Comparison of ENCODE assay signal across 9 cellular contexts in the genomic region with DNA sequence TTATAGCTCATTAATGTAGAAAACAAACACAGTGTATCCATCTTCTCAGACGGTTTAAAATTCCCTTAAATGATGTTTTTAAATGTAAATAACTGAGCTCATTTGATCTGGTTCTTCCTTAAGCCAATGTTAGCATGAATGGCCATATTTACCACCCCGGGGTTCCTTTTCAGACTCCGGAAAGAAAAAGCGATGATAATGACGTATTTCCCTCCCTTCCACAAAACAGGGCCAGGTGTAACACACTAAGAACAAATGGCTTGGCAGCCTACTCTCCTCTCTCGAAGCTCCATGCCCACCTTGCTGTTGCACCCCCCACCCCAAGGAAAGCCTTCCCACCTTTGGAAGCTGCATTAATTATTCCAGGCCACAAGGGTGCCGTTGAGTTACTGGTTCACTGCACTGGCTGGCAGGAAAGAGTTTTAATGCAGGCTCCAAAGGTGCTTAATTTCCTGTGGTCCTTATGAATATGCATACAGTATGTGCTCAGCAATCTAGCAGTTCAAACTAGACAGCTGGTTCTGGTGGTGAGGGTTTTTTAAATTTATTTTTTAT.
DNase-seq lines count a peak whose midpoint lies in the region; ATAC-seq and TF ChIP-seq lines count a peak whose summit lies in the region.
"Had no signal": no experiment of that assay in that cellular context is flagged by ENCODE, and none has a peak within 500 bp of the region (broad histone marks: within the 10 kb centered on the region; RNA-seq: fewer than 3 reads in every experiment).

No MANE protein-coding gene starts in this region.

- H3K9me3 Mint-ChIP-seq in osteocyte (ENCODE audit: unreplicated experiment): no peaks in the 10 kb centered on the region

- TF ChIP-seq CTCF in C4-2B (conservative IDR thresholded peaks at IDR 0.05) (peak; percentile 69), GM12873 (IDR thresholded peaks at IDR 0.05; ENCODE audit: insufficient read depth, low read depth, low read length, missing control alignments) (peak; percentile 52), foreskin keratinocyte (conservative IDR thresholded peaks at IDR 0.05) (no peak), osteocyte (IDR thresholded peaks at IDR 0.05) (no peak)

- no peaks in the 10 kb centered on the region for H3K27me3 ChIP-seq in foreskin keratinocyte
- no peaks in the 10 kb centered on the region for H3K27me3 ChIP-seq in effector memory CD4-positive, alpha-beta T cell (replicated peaks; ENCODE audit: control insufficient read depth, insufficient read depth, low read length, poor library complexity, severe bottlenecking)

- ATAC-seq in foreskin keratinocyte: peak; percentile 20

- DNase-seq in NCI-H748 (lab: John Stamatoyannopoulos, UW; ENCODE audit: unreplicated experiment) (peak; percentile 91), foreskin keratinocyte (no peak), osteocyte (ENCODE audit: extremely low spot score, unreplicated experiment) (no peak), GDM1 (lab: John Stamatoyannopoulos, UW) (no peak), D341Med (ENCODE audit: low spot score) (no peak)
- DNase-seq in effector memory CD4-positive, alpha-beta T cell: no peak
- DNase-seq: erythroblast had no signal

- H3K27ac ChIP-seq in C4-2B: no peak overlapping the region
- H3K27ac ChIP-seq in foreskin keratinocyte: no peak overlapping the region
- no peak overlapping the region for H3K27ac ChIP-seq in effector memory CD4-positive, alpha-beta T cell (ENCODE audit: insufficient read depth, low read length, poor library complexity, severe bottlenecking)

- H3K4me1 Mint-ChIP-seq in osteocyte (ENCODE audit: unreplicated experiment): peaks cover 15% of the 10 kb centered on the region

- no peak overlapping the region for H3K27ac Mint-ChIP-seq in osteocyte (ENCODE audit: unreplicated experiment)

- no peaks in the 10 kb centered on the region for H3K36me3 ChIP-seq in effector memory CD4-positive, alpha-beta T cell (ENCODE audit: control insufficient read depth, insufficient read depth, low read length)

- peaks cover 3% of the 10 kb centered on the region for H3K27me3 Mint-ChIP-seq in osteocyte (ENCODE audit: unreplicated experiment)

- H3K9me3 ChIP-seq in effector memory CD4-positive, alpha-beta T cell (ENCODE audit: control insufficient read depth, low read length): no peaks in the 10 kb centered on the region

- H3K4me3 ChIP-seq in effector memory CD4-positive, alpha-beta T cell (ENCODE audit: insufficient read depth, low read depth, low read length, poor library complexity, severe bottlenecking): no peak overlapping the region

- no peaks in the 10 kb centered on the region for H3K4me1 ChIP-seq in foreskin keratinocyte
- no peaks in the 10 kb centered on the region for H3K4me1 ChIP-seq in effector memory CD4-positive, alpha-beta T cell (ENCODE audit: control insufficient read depth, insufficient read depth, low read length, poor library complexity, severe bottlenecking)

- no peak overlapping the region for H3K4me3 Mint-ChIP-seq in osteocyte (ENCODE audit: unreplicated experiment)

- no peaks in the 10 kb centered on the region for H3K36me3 Mint-ChIP-seq in osteocyte (ENCODE audit: unreplicated experiment)

Comparison
In these comparisons a context has a peak if more than half of its experiments do, and no peak if none do; other contexts are left out.
1. CTCF ChIP-seq: peak in C4-2B (single experiment) and GM12873 (single experiment); none in foreskin keratinocyte (single experiment) and osteocyte (single experiment).